ENCODE assay signal across 18 cellular contexts in genomic region chr9:77747163-77747562, GRCh38.
A peak's percentile ranks its signal among the peaks of the same experiment; 100 is the strongest.
DNase-seq lines count a peak whose midpoint lies in the region; ATAC-seq, FAIRE-seq and TF ChIP-seq lines count a peak whose summit lies in the region.
"Had no signal": no experiment of that assay in that cellular context is flagged by ENCODE, and none has a peak within 500 bp of the region (broad histone marks: within the 10 kb centered on the region; RNA-seq: fewer than 3 reads in every experiment).

No MANE protein-coding gene starts in this region.

- intact Hi-C loops in activated CD4-positive, alpha-beta T cell treated with anti-CD3 and anti-CD28 coated beads for 36 hours (cut with DNase I, micrococcal nuclease) = loop anchor here (2.0 to 10.0 kb wide), 5 partner anchors 18 to 590 kb away; no protein-coding TSS in a partner anchor
- intact Hi-C loops in pancreas (cut with DNase I) = no loop called here

- H3K9me3 ChIP-seq in GM23248 (ENCODE audit: low read depth) (no peaks in the 10 kb centered on the region), pancreas (no peaks in the 10 kb centered on the region)
- H3K9me3 ChIP-seq: BLaER1 treated with 17β-estradiol and CSF1 and Interleukin-3, amounts not matched to agents 10 nM and 100 nM had no signal

- no peaks in the 10 kb centered on the region for H4K20me1 ChIP-seq in GM23248 (ENCODE audit: insufficient read depth)

- peaks cover under 1% of the 10 kb centered on the region; the same call in 1 of the 2 replicates for H3K79me2 ChIP-seq in GM23248 (ENCODE audit: insufficient read depth)

- DNase-seq in activated CD4-positive, alpha-beta T cell treated with anti-CD3 and anti-CD28 coated beads for 36 hours = no peak
- DNase-seq in activated CD4-positive, alpha-beta T cell treated with anti-CD3 and anti-CD28 coated beads for 1 hour = no peak
- DNase-seq in GM23248 (peak; percentile 15), pancreas (no peak), NCI-H1092 (lab: John Stamatoyannopoulos, UW) (no peak), immature natural killer cell (no peak), type B pancreatic cell (ENCODE audit: extremely low spot score, unreplicated experiment) (no peak)
- DNase-seq in activated naive CD8-positive, alpha-beta T cell treated with anti-CD3 and anti-CD28 coated beads for 36 hours = no peak
- DNase-seq: 8988T, DMS153, H9, Karpas-422, MM.1S, NCI-H1105 treated with DMSO at 0.1 percent for 48 hours, NCI-H1930, NCI-H2171, NCI-H774 had no signal

- no peaks in the 10 kb centered on the region for H3K27me3 Mint-ChIP-seq in activated CD4-positive, alpha-beta T cell treated with anti-CD3 and anti-CD28 coated beads for 36 hours
- no peaks in the 10 kb centered on the region for H3K27me3 Mint-ChIP-seq in activated naive CD8-positive, alpha-beta T cell treated with anti-CD3 and anti-CD28 coated beads for 36 hours
- H3K27me3 Mint-ChIP-seq in immature natural killer cell (ENCODE audit: low read depth in 3 of 3) (no peaks in the 10 kb centered on the region), type B pancreatic cell (no peaks in the 10 kb centered on the region)

- H3K27ac Mint-ChIP-seq in activated CD4-positive, alpha-beta T cell treated with anti-CD3 and anti-CD28 coated beads for 36 hours = peak overlapping the region; percentile 80
- peak overlapping the region; percentile 77 for H3K27ac Mint-ChIP-seq in activated naive CD8-positive, alpha-beta T cell treated with anti-CD3 and anti-CD28 coated beads for 36 hours
- H3K27ac Mint-ChIP-seq in immature natural killer cell (no peak overlapping the region), type B pancreatic cell (no peak overlapping the region)

- no peak overlapping the region for H2AFZ ChIP-seq in GM23248

- H3K4me3 ChIP-seq in GM23248 = no peak overlapping the region
- H3K4me3 ChIP-seq in pancreas = no peak overlapping the region
- H3K4me3 ChIP-seq: BLaER1 treated with 17β-estradiol and CSF1 and Interleukin-3, amounts not matched to agents 10 nM and 100 nM had no signal

- H3K4me2 ChIP-seq in GM23248 (ENCODE audit: unreplicated experiment) = no peak overlapping the region
- H3K4me2 ChIP-seq: BLaER1 treated with 17β-estradiol and CSF1 and Interleukin-3, amounts not matched to agents 10 nM and 100 nM had no signal

- no peak overlapping the region for H3K4me3 Mint-ChIP-seq in activated CD4-positive, alpha-beta T cell treated with anti-CD3 and anti-CD28 coated beads for 36 hours
- H3K4me3 Mint-ChIP-seq in activated naive CD8-positive, alpha-beta T cell treated with anti-CD3 and anti-CD28 coated beads for 36 hours = no peak overlapping the region
- H3K4me3 Mint-ChIP-seq in immature natural killer cell (no peak overlapping the region), type B pancreatic cell (no peak overlapping the region)
- H3K4me3 Mint-ChIP-seq: H9 had no signal

- H3K36me3 ChIP-seq in GM23248 (ENCODE audit: low read depth) = no peaks in the 10 kb centered on the region
- H3K36me3 ChIP-seq in pancreas = no peaks in the 10 kb centered on the region

- in situ Hi-C loops in GM23248 (cut with MboI) = no loop called here

- TF ChIP-seq CTCF in pancreas (IDR thresholded peaks at IDR 0.05) (no peak), type B pancreatic cell (conservative IDR thresholded peaks at IDR 0.05) (no peak)

- no peak overlapping the region for H3K27ac ChIP-seq in GM23248
- H3K27ac ChIP-seq in pancreas = no peak overlapping the region
- H3K27ac ChIP-seq: BLaER1 treated with 17β-estradiol and CSF1 and Interleukin-3, amounts not matched to agents 10 nM and 100 nM had no signal

- peak; percentile 59 for ATAC-seq in activated CD4-positive, alpha-beta T cell treated with anti-CD3 and anti-CD28 coated beads for 36 hours
- ATAC-seq in pancreas = no peak

- H3K4me1 ChIP-seq in GM23248 (ENCODE audit: insufficient read depth) = peaks cover 57% of the 10 kb centered on the region
- H3K4me1 ChIP-seq in pancreas = peaks cover 0 to 4% (median 0%) of the 10 kb centered on the region in 3 donors
- H3K4me1 ChIP-seq: BLaER1 treated with 17β-estradiol and CSF1 and Interleukin-3, amounts not matched to agents 10 nM and 100 nM had no signal

- peaks cover 66% of the 10 kb centered on the region for H3K4me1 Mint-ChIP-seq in activated CD4-positive, alpha-beta T cell treated with anti-CD3 and anti-CD28 coated beads for 36 hours
- peaks cover 42% of the 10 kb centered on the region for H3K4me1 Mint-ChIP-seq in activated naive CD8-positive, alpha-beta T cell treated with anti-CD3 and anti-CD28 coated beads for 36 hours
- H3K4me1 Mint-ChIP-seq in immature natural killer cell = peaks cover 0 to 16% of the 10 kb centered on the region in 2 donors
- peaks cover 29% of the 10 kb centered on the region for H3K4me1 Mint-ChIP-seq in type B pancreatic cell (ENCODE audit: unreplicated experiment)

- POLR2A ChIA-PET in activated CD4-positive, alpha-beta T cell treated with anti-CD3 and anti-CD28 coated beads for 36 hours (lab: Charles Lee) = no interaction called here

- H3K9me2 ChIP-seq in GM23248 (ENCODE audit: insufficient read depth) = no peaks in the 10 kb centered on the region

- FAIRE-seq in pancreas (lab: Jason Lieb, UNC) = peak; percentile 54

- H3K27me3 ChIP-seq in GM23248 (replicated peaks; ENCODE audit: insufficient read depth) (no peaks in the 10 kb centered on the region), pancreas (no peaks in the 10 kb centered on the region)
- H3K27me3 ChIP-seq: BLaER1 treated with 17β-estradiol and CSF1 and Interleukin-3, amounts not matched to agents 10 nM and 100 nM had no signal

- no peaks in the 10 kb centered on the region for H3K9me3 Mint-ChIP-seq in activated CD4-positive, alpha-beta T cell treated with anti-CD3 and anti-CD28 coated beads for 36 hours (ENCODE audit: low read depth)
- peaks cover 4% of the 10 kb centered on the region for H3K9me3 Mint-ChIP-seq in activated naive CD8-positive, alpha-beta T cell treated with anti-CD3 and anti-CD28 coated beads for 36 hours
- H3K9me3 Mint-ChIP-seq in immature natural killer cell (no peaks in the 10 kb centered on the region), type B pancreatic cell (no peaks in the 10 kb centered on the region)
- H3K9me3 Mint-ChIP-seq: H9 had no signal

- no peak overlapping the region for H3K9ac ChIP-seq in GM23248
- H3K9ac ChIP-seq: BLaER1 treated with 17β-estradiol and CSF1 and Interleukin-3, amounts not matched to agents 10 nM and 100 nM had no signal

- peaks cover 16% of the 10 kb centered on the region for H3K36me3 Mint-ChIP-seq in activated CD4-positive, alpha-beta T cell treated with anti-CD3 and anti-CD28 coated beads for 36 hours (ENCODE audit: low read depth)
- peaks cover 25% of the 10 kb centered on the region for H3K36me3 Mint-ChIP-seq in activated naive CD8-positive, alpha-beta T cell treated with anti-CD3 and anti-CD28 coated beads for 36 hours
- H3K36me3 Mint-ChIP-seq in immature natural killer cell = peaks cover 0 to 3% (median 0%) of the 10 kb centered on the region in 3 donors
- H3K36me3 Mint-ChIP-seq in type B pancreatic cell = peaks cover 4% of the 10 kb centered on the region

- CTCF ChIA-PET in activated CD4-positive, alpha-beta T cell treated with anti-CD3 and anti-CD28 coated beads for 36 hours (lab: Charles Lee) = interaction anchor here (0.6 to 1.9 kb wide), 6 partner anchors 9 to 467 kb away, joined by 3 to 9 read pairs (median 3); no protein-coding TSS in a partner anchor

- peaks cover 41% of the 10 kb centered on the region for H3F3A ChIP-seq in GM23248 (ENCODE audit: insufficient read depth)

Comparison
In these comparisons a context has a peak if more than half of its experiments do, and no peak if none do; other contexts are left out.
1. H3K27ac Mint-ChIP-seq: peak in activated CD4-positive, alpha-beta T cell treated with anti-CD3 and anti-CD28 coated beads for 36 hours (single experiment) and activated naive CD8-positive, alpha-beta T cell treated with anti-CD3 and anti-CD28 coated beads for 36 hours (single experiment); none in immature natural killer cell (0 of 6) and type B pancreatic cell (single experiment).
2. intact Hi-C loops: an anchor here in activated CD4-positive, alpha-beta T cell treated with anti-CD3 and anti-CD28 coated beads for 36 hours (2.0 to 10.0 kb wide); none called in pancreas.